Comparison of ENCODE assay signal across 15 cellular contexts in the genomic region with DNA sequence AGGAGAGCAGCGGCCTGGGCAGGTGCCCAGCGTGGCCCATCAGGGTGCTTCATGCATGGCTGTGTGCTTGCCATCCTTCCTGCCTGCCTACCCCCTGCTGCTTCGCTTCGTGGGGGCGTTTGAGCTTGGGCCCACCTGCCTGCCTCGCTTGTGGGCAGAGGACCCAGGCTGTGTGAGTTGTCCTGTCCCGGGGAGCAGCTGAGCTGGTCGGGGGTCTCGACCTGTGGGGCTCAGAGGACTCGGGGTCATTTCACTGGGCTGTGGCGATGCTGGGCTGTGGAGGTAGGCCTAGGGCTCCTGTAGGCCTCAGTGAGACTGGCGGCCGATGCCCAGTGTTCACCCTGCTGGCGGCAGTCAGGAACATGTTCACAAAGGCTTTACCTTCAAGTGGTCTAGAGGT. TPM values are rescaled to one million over a fixed set of nuclear protein-coding genes. Genes with fewer than 3 reads are reported as not detected.
DNase-seq lines count a peak whose midpoint lies in the region; ATAC-seq, FAIRE-seq and TF ChIP-seq lines count a peak whose summit lies in the region.
"Had no signal": no experiment of that assay in that cellular context is flagged by ENCODE, and none has a peak within 500 bp of the region (broad histone marks: within the 10 kb centered on the region; RNA-seq: fewer than 3 reads in every experiment).

No MANE protein-coding gene starts in this region.

- H3K4me2 ChIP-seq in PC-3 (ENCODE audit: low read length): no peak overlapping the region

- H2AFZ ChIP-seq in PC-3 (ENCODE audit: low read length): no peak overlapping the region

- no peak for TF ChIP-seq EP300 in suprapubic skin (IDR thresholded peaks at IDR 0.05)

- no peaks in the 10 kb centered on the region for H4K20me1 ChIP-seq in PC-3 (ENCODE audit: low read length)

- TF ChIP-seq CTCF in PC-3 (conservative IDR thresholded peaks at IDR 0.05; ENCODE audit: low read depth, low read length) (no peak), chondrocyte (IDR thresholded peaks at IDR 0.05) (no peak), suprapubic skin (IDR thresholded peaks at IDR 0.05) (no peak)

- no peaks in the 10 kb centered on the region for H3K9me3 Mint-ChIP-seq in chondrocyte (ENCODE audit: low read depth)
- H3K9me3 Mint-ChIP-seq: memory B cell had no signal

- POLR2A ChIA-PET in PC-3 (lab: Charles Lee; ENCODE audit: unreplicated experiment): no interaction called here

- BruUV-seq in PC-3 (replicated peaks; lab: Mats Ljungman, UMichigan): no TSS peak

- H3K36me3 Mint-ChIP-seq in chondrocyte (ENCODE audit: low read depth): peaks cover 40% of the 10 kb centered on the region

- H3K4me3 Mint-ChIP-seq in chondrocyte (ENCODE audit: unreplicated experiment): no peak overlapping the region
- H3K4me3 Mint-ChIP-seq: memory B cell had no signal

- 78% methylated on average over 11 of the region's 14 CpGs for WGBS in suprapubic skin

- no peaks in the 10 kb centered on the region for H3F3A ChIP-seq in PC-3 (ENCODE audit: low read length, unreplicated experiment)

- H3K9me3 ChIP-seq in PC-3 (ENCODE audit: low read length): no peaks in the 10 kb centered on the region
- no peaks in the 10 kb centered on the region for H3K9me3 ChIP-seq in suprapubic skin
- no peaks in the 10 kb centered on the region for H3K9me3 ChIP-seq in MG63

- H3K4me3 ChIP-seq in PC-3 (ENCODE audit: low read length) (no peak overlapping the region), suprapubic skin (no peak overlapping the region), MG63 (no peak overlapping the region)
- H3K4me3 ChIP-seq: SK-N-MC had no signal

- DNase-seq in PC-3 (no peak), chondrocyte (ENCODE audit: low spot score) (peak; percentile 86), suprapubic skin (ENCODE audit: low spot score in 2 of 2) (no peak), frontal cortex (ENCODE audit: low spot score in 2 of 2) (no peak), MG63 (no peak)
- DNase-seq: activated CD8-positive, alpha-beta memory T cell treated with anti-CD3 and anti-CD28 coated beads for 24 hours; DMS79; NCI-H1048; occipital lobe had no signal

- CTCF ChIA-PET in PC-3 (lab: Charles Lee): no interaction called here

- intact Hi-C loops in PC-3 (cut with micrococcal nuclease): no loop called here

- H3K9me2 ChIP-seq in PC-3 (replicated peaks; ENCODE audit: low read length): no peaks in the 10 kb centered on the region

- H3K4me1 ChIP-seq in PC-3 (ENCODE audit: insufficient read depth, low read length): no peaks in the 10 kb centered on the region
- H3K4me1 ChIP-seq in suprapubic skin: peaks cover 32% of the 10 kb centered on the region

- H3K36me3 ChIP-seq in PC-3 (ENCODE audit: low read depth, low read length): peaks cover 52% of the 10 kb centered on the region
- H3K36me3 ChIP-seq in suprapubic skin: peaks cover 80% of the 10 kb centered on the region
- H3K36me3 ChIP-seq in MG63: no peaks in the 10 kb centered on the region; the same call in none of the 2 replicates

- no peaks in the 10 kb centered on the region for H3K27me3 Mint-ChIP-seq in chondrocyte (ENCODE audit: low read depth)
- H3K27me3 Mint-ChIP-seq: memory B cell had no signal

- H3K9ac ChIP-seq in PC-3 (ENCODE audit: low read length): no peak overlapping the region

- peaks cover 19% of the 10 kb centered on the region for H3K4me1 Mint-ChIP-seq in chondrocyte (ENCODE audit: low read depth)
- H3K4me1 Mint-ChIP-seq: memory B cell had no signal

- no peaks in the 10 kb centered on the region for H3K79me2 ChIP-seq in PC-3 (ENCODE audit: low read length)

- H3K27me3 ChIP-seq in PC-3 (ENCODE audit: low read length) (no peaks in the 10 kb centered on the region), layer of hippocampus (ENCODE audit: control insufficient read depth, insufficient read depth, low read length) (no peaks in the 10 kb centered on the region), suprapubic skin (no peaks in the 10 kb centered on the region), MG63 (no peaks in the 10 kb centered on the region)

- ATAC-seq in PC-3 (peak; percentile 25; the same call in 1 of the 2 replicates), GM21515 (IDR thresholded peaks at IDR 0.05; ENCODE audit: unreplicated experiment) (no peak), HG02763 (IDR thresholded peaks at IDR 0.05; ENCODE audit: unreplicated experiment) (no peak)

- H3K27ac Mint-ChIP-seq in chondrocyte (ENCODE audit: unreplicated experiment): peak overlapping the region; percentile 73

- TF ChIP-seq POLR2A in suprapubic skin (IDR thresholded peaks at IDR 0.05): no peak

- no peak for FAIRE-seq in frontal cortex (lab: Jason Lieb, UNC)
- FAIRE-seq: endothelial cell of umbilical vein had no signal

- no peak overlapping the region for H3K27ac ChIP-seq in PC-3 (ENCODE audit: low read length)
- H3K27ac ChIP-seq in layer of hippocampus (ENCODE audit: low read depth, low read length): peak overlapping the region; percentile 72
- H3K27ac ChIP-seq in suprapubic skin: peak overlapping the region; percentile 20

RNA-seq across cellular contexts. Expression of a gene that starts 12.1 kb away (rescaled TPM):
- total RNA-seq in PC-3 (2014; rRNA removed) (0.33 TPM in 1 of 2 replicates, not detected in the other), chondrocyte (not detected in 3 replicates), suprapubic skin (10 to 100 TPM in 2 of 4 donors, 1 to 10 TPM in 2; 5.3 to 21.1 (median 14.3) TPM), frontal cortex (13.9 TPM)
- total RNA-seq in MG63 (2014; rRNA removed; shearing (Covaris generic); ENCODE audit: low replicate concordance): not detected in 2 replicates

RNA-seq across cellular contexts. Expression of a gene that starts 27.7 kb away (rescaled TPM):
- total RNA-seq in PC-3 (2014; rRNA removed) (60.4 and 65.3 TPM in 2 replicates), chondrocyte (97.6 to 121 TPM (median 101 TPM) in 3 replicates), suprapubic skin (100 to 1,000 TPM in 2 of 4 donors, 10 to 100 TPM in 2; 68.7 to 298 (median 94.6) TPM), frontal cortex (58.7 TPM)
- total RNA-seq in MG63 (2014; rRNA removed; shearing (Covaris generic); ENCODE audit: low replicate concordance): 8.1 and 15.5 TPM in 2 replicates

RNA-seq across cellular contexts. Expression of a gene that starts 29.2 kb away (rescaled TPM):
- total RNA-seq in PC-3 (2014; rRNA removed) (1.9 and 4.9 TPM in 2 replicates), chondrocyte (3.3 to 13.7 TPM (median 12.7 TPM) in 3 replicates), suprapubic skin (10 to 100 TPM in 1 of 4 donors, 1 to 10 TPM in 3; 1.4 to 15.9 (median 8.4) TPM), frontal cortex (0.41 TPM)
- total RNA-seq in MG63 (2014; rRNA removed; shearing (Covaris generic); ENCODE audit: low replicate concordance): 0.99 TPM in 1 of 2 replicates, not detected in the other
- total RNA-seq: endothelial cell of umbilical vein, occipital lobe had no signal

RNA-seq across cellular contexts. Expression of a gene that starts 38.2 kb away (rescaled TPM):
- total RNA-seq in PC-3 (2014; rRNA removed): 0.77 and 1.6 TPM in 2 replicates
- 0.17 TPM in 1 of 3 replicates, not detected in the others for total RNA-seq in chondrocyte
- 10 to 100 TPM; 14.4 to 44.0 (median 26.5) TPM for total RNA-seq in suprapubic skin
- 4.1 TPM for total RNA-seq in frontal cortex
- total RNA-seq in MG63 (2014; rRNA removed; shearing (Covaris generic); ENCODE audit: low replicate concordance): not detected in 2 replicates

RNA-seq across cellular contexts. Expression of a gene that starts 50.6 kb away (rescaled TPM):
- 229 and 263 TPM in 2 replicates for total RNA-seq in PC-3 (2014; rRNA removed)
- total RNA-seq in chondrocyte: 283 to 309 TPM (median 298 TPM) in 3 replicates
- total RNA-seq in suprapubic skin: 10 to 100 TPM; 51.8 to 68.7 (median 63.3) TPM
- 39.9 TPM for total RNA-seq in frontal cortex
- 7.2 and 21.5 TPM in 2 replicates for total RNA-seq in MG63 (2014; rRNA removed; shearing (Covaris generic); ENCODE audit: low replicate concordance)
